Comparison of ENCODE assay signal across 8 cellular contexts in the genomic region with DNA sequence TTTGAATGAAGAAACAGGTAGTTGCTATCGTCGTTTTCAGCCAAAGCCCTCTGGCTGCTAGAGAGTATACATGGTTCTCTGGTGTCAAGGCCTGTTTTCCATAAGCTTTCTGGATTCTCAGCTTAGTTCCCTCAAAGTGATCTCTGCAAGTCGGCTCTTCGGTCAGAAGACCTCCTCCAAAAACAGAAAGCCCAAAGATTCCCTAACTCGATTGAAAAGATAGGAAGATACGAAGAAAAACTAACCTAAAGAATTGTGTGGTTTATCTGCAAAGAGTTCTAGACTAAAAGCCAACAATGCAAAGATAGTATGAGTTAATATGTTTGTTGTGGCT.
DNase-seq lines count a peak whose midpoint lies in the region; ATAC-seq and TF ChIP-seq lines count a peak whose summit lies in the region.

No MANE protein-coding gene starts in this region.

- ATAC-seq in GM19043 (IDR thresholded peaks at IDR 0.05; ENCODE audit: low read depth, unreplicated experiment): peak; percentile 10

- in situ Hi-C loops in GM13976 (cut with MboI; ENCODE audit: low sequenced_read_pairs, unreplicated experiment): no loop called here

- peak overlapping the region; percentile 81 to 87 for H3K9ac ChIP-seq in mucosa of rectum (ENCODE audit: low read depth in 1 of 2, low read length in 2 of 2)

- TF ChIP-seq CTCF in AG09309 (IDR thresholded peaks at IDR 0.05; ENCODE audit: control insufficient read depth, insufficient read depth, low read depth, low read length, missing control alignments): no peak
- TF ChIP-seq CTCF in coronary artery (IDR thresholded peaks at IDR 0.05): no peak
- TF ChIP-seq CTCF in GM13976 (IDR thresholded peaks at IDR 0.05; ENCODE audit: borderline replicate concordance, control extremely low read depth, extremely low read depth, insufficient read depth, missing control alignments): no peak

- peaks cover 0 to 4% of the 10 kb centered on the region in 2 donors for H3K4me1 ChIP-seq in mucosa of rectum (ENCODE audit: control insufficient read depth in 2 of 2, insufficient read depth in 2 of 2, low read length in 2 of 2)

- H3K27ac ChIP-seq in coronary artery (peak overlapping the region; percentile 79 to 95), mucosa of rectum (ENCODE audit: low read depth in 2 of 2, low read length in 2 of 2) (peak overlapping the region; percentile 94 to 95)

- H3K9me3 ChIP-seq in mucosa of rectum (ENCODE audit: control insufficient read depth in 2 of 2, low read length in 2 of 2): no peaks in the 10 kb centered on the region

- H3K36me3 ChIP-seq in mucosa of rectum (ENCODE audit: control insufficient read depth in 2 of 2, insufficient read depth in 2 of 2, low read length in 2 of 2): no peaks in the 10 kb centered on the region

- peak overlapping the region; percentile 92 for H3K4me3 ChIP-seq in AG09309 (ENCODE audit: control insufficient read depth, low read depth, low read length)
- H3K4me3 ChIP-seq in coronary artery: peak overlapping the region; percentile 81
- peak overlapping the region; percentile 94 for H3K4me3 ChIP-seq in mucosa of rectum (ENCODE audit: low read length in 2 of 2)

- DNase-seq in AG09309 (ENCODE audit: low read depth) (no peak), NCI-H526 treated with DMSO at 0.1 percent for 48 hours (lab: John Stamatoyannopoulos, UW) (peak; percentile 56), coronary artery (ENCODE audit: low spot score) (no peak), iPS-NIHi11 (ENCODE audit: low spot score) (no peak), GM13976 (ENCODE audit: low spot score) (no peak), NCI-H446 (lab: John Stamatoyannopoulos, UW) (no peak)

- H3K27me3 ChIP-seq in mucosa of rectum (ENCODE audit: control insufficient read depth in 2 of 2, insufficient read depth in 2 of 2, low read length in 2 of 2): no peaks in the 10 kb centered on the region
